18 cellular contexts compared by ENCODE assay signal in genomic region chr2:48442610-48443360, GRCh38. TPM values are rescaled to one million over a fixed set of nuclear protein-coding genes. Genes with fewer than 3 reads are reported as not detected.
DNase-seq lines count a peak whose midpoint lies in the region; ATAC-seq, FAIRE-seq and TF ChIP-seq lines count a peak whose summit lies in the region.
"Had no signal": no experiment of that assay in that cellular context is flagged by ENCODE, and none has a peak within 500 bp of the region (broad histone marks: within the 10 kb centered on the region; RNA-seq: fewer than 3 reads in every experiment).

No MANE protein-coding gene starts in this region.

- H3K27me3 ChIP-seq in CD4-positive, CD25-positive, alpha-beta regulatory T cell (ENCODE audit: control insufficient read depth, insufficient read depth, low read length) = no peaks in the 10 kb centered on the region
- H3K27me3 ChIP-seq in Karpas-422 (ENCODE audit: low read length) (no peaks in the 10 kb centered on the region), GM12878 (replicated peaks in 1 of 2; ENCODE audit: control insufficient read depth in 2 of 2, insufficient read depth in 2 of 2, low read length in 1 of 2) (no peaks in the 10 kb centered on the region), neural cell (ENCODE audit: insufficient read depth, low read depth, low read length) (no peaks in the 10 kb centered on the region)

- no peaks in the 10 kb centered on the region for H3K9me3 ChIP-seq in CD4-positive, CD25-positive, alpha-beta regulatory T cell (ENCODE audit: control insufficient read depth in 2 of 2, low read length in 2 of 2)
- H3K9me3 ChIP-seq in Karpas-422 (ENCODE audit: low read length) (no peaks in the 10 kb centered on the region), GM12878 (replicated peaks; ENCODE audit: control insufficient read depth, insufficient read depth, low read length) (no peaks in the 10 kb centered on the region), neural cell (ENCODE audit: low read length) (no peaks in the 10 kb centered on the region)

- in situ Hi-C loops in GM12878 (cut with MboI) = no loop called here

- TF ChIP-seq RAD21 in GM12878 (IDR thresholded peaks at IDR 0.05; ENCODE audit: insufficient read depth, low read depth, low read length) (no peak), neural cell (conservative IDR thresholded peaks at IDR 0.05) (no peak)

- peaks cover 6% of the 10 kb centered on the region for H3K36me3 Mint-ChIP-seq in CD4-positive, CD25-positive, alpha-beta regulatory T cell
- H3K36me3 Mint-ChIP-seq: T-cell had no signal

- no peak overlapping the region for H3K27ac Mint-ChIP-seq in CD4-positive, CD25-positive, alpha-beta regulatory T cell
- H3K27ac Mint-ChIP-seq: H9, T-cell had no signal

- POLR2A ChIA-PET in GM12878 (lab: Charles Lee) = interaction anchor here (0.6 to 1.0 kb wide), 2 partner anchors 9 to 12 kb away, joined by 3 to 6 read pairs; no protein-coding TSS in a partner anchor

- intact Hi-C loops in GM12878 (cut with micrococcal nuclease; ENCODE audit: unreplicated experiment) = no loop called here

- H3F3A ChIP-seq in neural cell (ENCODE audit: insufficient read depth, low read length, poor library complexity, severe bottlenecking) = peaks cover 13% of the 10 kb centered on the region

- no peaks in the 10 kb centered on the region for H3K9me3 Mint-ChIP-seq in CD4-positive, CD25-positive, alpha-beta regulatory T cell
- H3K9me3 Mint-ChIP-seq: T-cell had no signal

- no peaks in the 10 kb centered on the region for H3K36me3 ChIP-seq in CD4-positive, CD25-positive, alpha-beta regulatory T cell (ENCODE audit: control insufficient read depth, insufficient read depth, low read length)
- H3K36me3 ChIP-seq in Karpas-422 (ENCODE audit: insufficient read depth, low read length) (peaks cover 6% of the 10 kb centered on the region), GM12878 (ENCODE audit: control insufficient read depth in 2 of 2, insufficient read depth in 2 of 2, low read length in 1 of 2) (no peaks in the 10 kb centered on the region), neural cell (ENCODE audit: insufficient read depth, low read length) (no peaks in the 10 kb centered on the region)

- H2AFZ ChIP-seq in Karpas-422 (ENCODE audit: low read length) = no peak overlapping the region
- H2AFZ ChIP-seq in GM12878 (ENCODE audit: control insufficient read depth, low read depth, low read length) = no peak overlapping the region
- no peak overlapping the region for H2AFZ ChIP-seq in neural cell (ENCODE audit: low read depth, low read length)

- TF ChIP-seq EP300 in GM12878 (IDR thresholded peaks at IDR 0.05; ENCODE audit: borderline replicate concordance in 1 of 2, control insufficient read depth in 1 of 2, low read depth in 2 of 2, low read length in 2 of 2) = no peak
- TF ChIP-seq EP300 in neural cell (conservative IDR thresholded peaks at IDR 0.05; ENCODE audit: poor library complexity, severe bottlenecking) = no peak

- peaks cover 14 to 32% (median 21%) of the 10 kb centered on the region in 4 donors for H3K4me1 Mint-ChIP-seq in CD4-positive, CD25-positive, alpha-beta regulatory T cell

- CTCF ChIA-PET in GM12878 (lab: Yijun Ruan, JAX) = interaction anchor here (0.7 kb wide), 1 partner anchor 16 kb away, joined by 3 read pairs; no protein-coding TSS in a partner anchor

- no TSS peak for BruUV-seq in GM12878 (replicated peaks; lab: Mats Ljungman, UMichigan)

- FAIRE-seq in GM12878 (lab: Jason Lieb, UNC) = no peak
- FAIRE-seq: A204.1, RCC 7860 had no signal

- H4K20me1 ChIP-seq in Karpas-422 (ENCODE audit: insufficient read depth, low read depth, low read length) (no peaks in the 10 kb centered on the region), GM12878 (ENCODE audit: control insufficient read depth, insufficient read depth) (no peaks in the 10 kb centered on the region), neural cell (ENCODE audit: insufficient read depth) (no peaks in the 10 kb centered on the region)

- RAD21 ChIA-PET in GM12878 (lab: Charles Lee; ENCODE audit: unreplicated experiment) = interaction anchor here (1.3 kb wide), 1 partner anchor 9 kb away, joined by 4 read pairs; no protein-coding TSS in a partner anchor

- H3K9ac ChIP-seq in Karpas-422 (ENCODE audit: low read length) (no peak overlapping the region), GM12878 (ENCODE audit: control insufficient read depth, insufficient read depth, low read length) (no peak overlapping the region), neural cell (ENCODE audit: low read length) (no peak overlapping the region)

- H3K79me2 ChIP-seq in Karpas-422 (ENCODE audit: low read length) (peaks cover 64% of the 10 kb centered on the region), GM12878 (ENCODE audit: control insufficient read depth, insufficient read depth, low read length) (peaks cover 63% of the 10 kb centered on the region), neural cell (replicated peaks; ENCODE audit: insufficient read depth, low read length) (peaks cover 42% of the 10 kb centered on the region)

- TF ChIP-seq POLR2A in GM12878 (IDR thresholded peaks at IDR 0.05; ENCODE audit: low read depth, low read length) = no peak

- no peak for DNase-seq in CD4-positive, CD25-positive, alpha-beta regulatory T cell
- DNase-seq in Karpas-422 = no peak
- no peak for DNase-seq in GM12878 (ENCODE audit: low read depth, low spot score)
- no peak for DNase-seq in NCI-H2081 treated with DMSO at 0.1 percent for 48 hours (lab: John Stamatoyannopoulos, UW)
- DNase-seq: C1 segment of cervical spinal cord, DMS 273 treated with DMSO at 0.1 percent for 48 hours, H9, NCI-H1417 treated with DMSO at 0.1 percent for 48 hours, NCI-H2029 treated with DMSO at 0.1 percent for 48 hours, NCI-H510A, Right ventricle myocardium superior, T-cell had no signal

- ATAC-seq in CD4-positive, CD25-positive, alpha-beta regulatory T cell (ENCODE audit: low read depth in 2 of 2) = no peak
- no peak for ATAC-seq in GM12878
- ATAC-seq in HG03520 (IDR thresholded peaks at IDR 0.05; ENCODE audit: unreplicated experiment) = no peak
- no peak for ATAC-seq in GM19035 (IDR thresholded peaks at IDR 0.05; ENCODE audit: unreplicated experiment)
- ATAC-seq: T-cell had no signal

- WGBS in GM12878 (ENCODE audit: insufficient coverage, insufficient replicate concordance, low lambda C conversion rate, missing lambda C conversion rate) = 98% methylated on average over 5 of the region's 5 CpGs

- no peak overlapping the region for H3K27ac ChIP-seq in CD4-positive, CD25-positive, alpha-beta regulatory T cell (ENCODE audit: insufficient read depth, low read length, poor library complexity, severe bottlenecking)
- H3K27ac ChIP-seq in Karpas-422 (ENCODE audit: low read length) (no peak overlapping the region), GM12878 (ENCODE audit: control insufficient read depth, insufficient read depth) (peak overlapping the region; percentile 49; the same call in 1 of the 2 replicates), neural cell (ENCODE audit: low read length) (no peak overlapping the region)
- H3K27ac ChIP-seq: SK-N-MC had no signal

- no peaks in the 10 kb centered on the region for H3K9me2 ChIP-seq in Karpas-422 (replicated peaks; ENCODE audit: insufficient read depth, low read length)
- no peaks in the 10 kb centered on the region for H3K9me2 ChIP-seq in neural cell (ENCODE audit: insufficient read depth, low read length)

- peaks cover 56% of the 10 kb centered on the region for H3K4me1 ChIP-seq in CD4-positive, CD25-positive, alpha-beta regulatory T cell (ENCODE audit: control insufficient read depth, insufficient read depth, low read length, poor library complexity, severe bottlenecking)
- H3K4me1 ChIP-seq in Karpas-422 (ENCODE audit: low read length) (peaks cover 62% of the 10 kb centered on the region), GM12878 (ENCODE audit: control insufficient read depth, insufficient read depth, low read length) (peaks cover 43% of the 10 kb centered on the region)

- H3K27me3 Mint-ChIP-seq in CD4-positive, CD25-positive, alpha-beta regulatory T cell = peaks cover 8% of the 10 kb centered on the region
- H3K27me3 Mint-ChIP-seq: T-cell had no signal

- SMC1A ChIA-PET in GM12878 (lab: Charles Lee; ENCODE audit: uncharacterized antibody, unreplicated experiment) = interaction anchor here (0.7 to 1.2 kb wide), 4 partner anchors 9 to 999 kb away, joined by 3 read pairs; no protein-coding TSS in a partner anchor

- peak overlapping the region; percentile 92 for H3K4me3 ChIP-seq in CD4-positive, CD25-positive, alpha-beta regulatory T cell (ENCODE audit: low read depth, low read length)
- H3K4me3 ChIP-seq in Karpas-422 (ENCODE audit: low read length) (no peak overlapping the region), GM12878 (peak overlapping the region; percentile 83; the same call in 1 of the 2 replicates), neural cell (ENCODE audit: low read length) (peak overlapping the region; percentile 92)

- H3K4me2 ChIP-seq in Karpas-422 (ENCODE audit: low read depth, low read length, poor library complexity, severe bottlenecking) = peak overlapping the region; percentile 83
- peak overlapping the region; percentile 73 for H3K4me2 ChIP-seq in GM12878 (ENCODE audit: control insufficient read depth, insufficient read depth)
- H3K4me2 ChIP-seq in neural cell (ENCODE audit: low read length) = peak overlapping the region; percentile 77

- no peak overlapping the region for H3K4me3 Mint-ChIP-seq in CD4-positive, CD25-positive, alpha-beta regulatory T cell
- H3K4me3 Mint-ChIP-seq: H9, T-cell had no signal

- TF ChIP-seq CTCF in GM12878 (IDR thresholded peaks at IDR 0.05 in 2 of 3, conservative IDR thresholded peaks at IDR 0.05 in 1 of 3; ENCODE audit: control insufficient read depth in 2 of 3, extremely low read depth in 1 of 3, insufficient read depth in 1 of 3, low read depth in 3 of 3, low read length in 3 of 3) (no peak), neural cell (IDR thresholded peaks at IDR 0.05; ENCODE audit: poor library complexity, severe bottlenecking) (no peak)

RNA-seq across cellular contexts. Expression of gene PPP1R21, which starts 2.2 kb away (rescaled TPM):
- 35.5 TPM for total RNA-seq in CD4-positive, CD25-positive, alpha-beta regulatory T cell
- polyA plus RNA-seq in CD4-positive, CD25-positive, alpha-beta regulatory T cell = 10 to 100 TPM; 18.2 to 26.3 (median 21.3) TPM
- 23.8 and 35.8 TPM in 2 replicates for total RNA-seq in Karpas-422 (2014; rRNA removed; shearing (Covaris generic); ENCODE audit: low replicate concordance)
- total RNA-seq in GM12878 (2013; cell fraction: nucleolus; rRNA removed) = 46.6 and 49.7 TPM in 2 replicates
- 16.3 and 17.3 TPM in 2 replicates for total RNA-seq in GM12878 (2014; rRNA removed)
- 18.6 and 20.2 TPM in 2 replicates for total RNA-seq in GM12878 (2014; rRNA removed; fragmentation: Illumina TruSeq; extraction: Trizol)
- 20.2 and 20.4 TPM in 2 replicates for total RNA-seq in GM12878 (2021)
- polyA plus RNA-seq in GM12878 (2011; ENCODE audit: low read depth) = 19.3 TPM
- 33.9 and 48.3 TPM in 2 replicates for polyA plus RNA-seq in GM12878 (2011; rRNA removed)
- polyA plus RNA-seq in GM12878 (2011; cell fraction: cytosol; rRNA removed) = 14.4 and 20.8 TPM in 2 replicates
- polyA plus RNA-seq in GM12878 (2011; cell fraction: nucleus; rRNA removed) = 33.0 and 34.6 TPM in 2 replicates
- polyA plus RNA-seq in GM12878 (2012) = 20.3 and 30.4 TPM in 2 replicates
- polyA plus RNA-seq in GM12878 (2014; fragmentation: Illumina TruSeq; extraction: Trizol) = 27.8 and 37.0 TPM in 2 replicates
- 10 to 100 TPM; 15.0 to 19.9 TPM for polyA plus RNA-seq in GM12878 (2014; fragmentation: Nextera tagmentation; extraction: Ambion mirVana)
- 14.0 and 18.2 TPM in 2 replicates for polyA plus RNA-seq in GM12878 (2014; rRNA removed)
- 10 to 100 TPM; 23.3 to 23.4 TPM for polyA plus RNA-seq in GM12878 (2016; fragmentation: Nextera tagmentation; extraction: Ambion mirVana)
- 27.8 and 33.1 TPM in 2 replicates for polyA minus RNA-seq in GM12878 (2011; rRNA and poly(A)+ RNA removed)
- polyA minus RNA-seq in GM12878 (2011; cell fraction: cytosol; rRNA and poly(A)+ RNA removed) = 8.7 and 9.8 TPM in 2 replicates
- polyA minus RNA-seq in GM12878 (2011; cell fraction: nucleus; rRNA and poly(A)+ RNA removed) = 22.0 and 26.3 TPM in 2 replicates
- polyA plus RNA-seq in neural cell = 61.8 and 66.2 TPM in 2 replicates
- 61.1 and 62.1 TPM in 2 replicates for polyA minus RNA-seq in neural cell
